Comparison of ENCODE assay signal across 11 cellular contexts in the genomic region with DNA sequence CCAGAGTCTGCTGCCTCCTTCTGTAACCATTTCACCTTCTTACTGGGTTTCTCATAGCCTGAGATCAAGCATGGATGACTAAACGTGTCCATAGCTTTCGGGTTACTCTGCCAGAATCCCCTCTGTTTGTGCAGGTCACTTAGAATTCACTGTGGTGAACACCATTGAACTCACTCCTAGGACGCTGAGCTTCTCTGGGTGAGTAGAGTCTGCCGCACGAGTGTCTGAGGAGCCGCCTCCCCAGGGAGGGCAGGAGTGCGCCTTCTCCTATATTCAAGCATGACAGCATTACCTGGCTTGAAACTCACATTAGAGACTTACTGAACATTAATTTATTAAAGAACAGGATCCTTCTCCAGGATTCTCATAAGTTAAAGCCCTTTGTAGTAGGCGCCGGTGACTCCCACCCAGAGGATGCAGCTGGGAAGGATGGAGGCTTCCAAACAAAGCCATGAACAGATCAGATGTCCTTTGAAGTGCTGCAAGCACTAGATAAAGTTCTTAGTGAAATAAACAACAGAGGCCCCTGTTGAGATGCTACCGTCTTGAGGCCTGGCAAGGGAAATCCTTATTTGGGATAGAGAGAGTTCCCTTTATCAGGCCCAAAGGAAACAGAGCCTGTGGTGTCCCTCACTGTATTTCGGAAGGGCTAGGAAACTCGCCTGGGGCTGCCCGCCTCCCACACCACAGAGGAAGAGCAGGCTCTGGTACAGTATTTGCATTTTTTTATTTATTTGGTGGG.
DNase-seq lines count a peak whose midpoint lies in the region; FAIRE-seq and TF ChIP-seq lines count a peak whose summit lies in the region.
"Had no signal": no experiment of that assay in that cellular context is flagged by ENCODE, and none has a peak within 500 bp of the region (broad histone marks: within the 10 kb centered on the region; RNA-seq: fewer than 3 reads in every experiment).

No MANE protein-coding gene starts in this region.

- intact Hi-C loops in PC-9 (cut with micrococcal nuclease; ENCODE audit: unreplicated experiment) (loop anchor here (5.0 kb wide), 2 partner anchors 78 to 187 kb away; no protein-coding TSS in a partner anchor), endothelial cell of umbilical vein (cut with micrococcal nuclease) (loop anchor here (1.0 kb wide), 1 partner anchor 9 kb away; no protein-coding TSS in a partner anchor)

- peak overlapping the region; percentile 90 for H3K27ac ChIP-seq in PC-9
- peak overlapping the region; percentile 26 for H3K27ac ChIP-seq in endothelial cell of umbilical vein (ENCODE audit: insufficient read depth, low read depth, low read length)
- peak overlapping the region; percentile 9 for H3K27ac ChIP-seq in rectal smooth muscle tissue (ENCODE audit: low read depth, low read length)
- no peak overlapping the region for H3K27ac ChIP-seq in Karpas-422 (ENCODE audit: low read length)
- H3K27ac ChIP-seq in osteoblast (ENCODE audit: low read depth, low read length), result no peak overlapping the region

- no peaks in the 10 kb centered on the region for H3K9me1 ChIP-seq in endothelial cell of umbilical vein (replicated peaks; ENCODE audit: control insufficient read depth, extremely low read depth, insufficient read depth, low read length)

- H3K79me2 ChIP-seq in PC-9 (ENCODE audit: low read depth) (peaks cover 57% of the 10 kb centered on the region), endothelial cell of umbilical vein (ENCODE audit: control insufficient read depth, insufficient read depth, low read length) (peaks cover 5% of the 10 kb centered on the region), Karpas-422 (ENCODE audit: low read length) (no peaks in the 10 kb centered on the region), osteoblast (ENCODE audit: insufficient read depth, low read length) (no peaks in the 10 kb centered on the region)

- H3K9me2 ChIP-seq in PC-9 (ENCODE audit: insufficient read depth) (no peaks in the 10 kb centered on the region), Karpas-422 (replicated peaks; ENCODE audit: insufficient read depth, low read length) (no peaks in the 10 kb centered on the region)

- H2AFZ ChIP-seq in PC-9, result no peak overlapping the region
- H2AFZ ChIP-seq in endothelial cell of umbilical vein (ENCODE audit: low read depth, low read length), result no peak overlapping the region
- no peak overlapping the region for H2AFZ ChIP-seq in Karpas-422 (ENCODE audit: low read length)
- no peak overlapping the region for H2AFZ ChIP-seq in osteoblast (ENCODE audit: low read length)

- TF ChIP-seq POLR2A in endothelial cell of umbilical vein (IDR thresholded peaks at IDR 0.05; ENCODE audit: low read depth, low read length), result no peak

- no peak overlapping the region for H3K4me3 ChIP-seq in PC-9
- H3K4me3 ChIP-seq in endothelial cell of umbilical vein (replicated peaks in 1 of 3; ENCODE audit: insufficient read depth in 1 of 3, low read depth in 1 of 3, low read length in 3 of 3), result no peak overlapping the region
- H3K4me3 ChIP-seq in rectal smooth muscle tissue (ENCODE audit: low read length), result no peak overlapping the region
- H3K4me3 ChIP-seq in Karpas-422 (ENCODE audit: low read length), result no peak overlapping the region
- H3K4me3 ChIP-seq in osteoblast (ENCODE audit: insufficient read depth, low read length), result no peak overlapping the region
- H3K4me3 ChIP-seq: adrenal gland had no signal

- H3K9me3 ChIP-seq in PC-9 (ENCODE audit: insufficient read depth, low read depth), result no peaks in the 10 kb centered on the region
- no peaks in the 10 kb centered on the region for H3K9me3 ChIP-seq in endothelial cell of umbilical vein (replicated peaks; ENCODE audit: control insufficient read depth, insufficient read depth, low read length)
- H3K9me3 ChIP-seq in Karpas-422 (ENCODE audit: low read length), result no peaks in the 10 kb centered on the region
- H3K9me3 ChIP-seq in osteoblast (ENCODE audit: low read depth, low read length), result no peaks in the 10 kb centered on the region
- H3K9me3 ChIP-seq: adrenal gland had no signal

- DNase-seq in NCI-H345 (lab: John Stamatoyannopoulos, UW), result peak; percentile 30
- no peak for DNase-seq in NCI-H345 treated with DMSO at 0.1 percent for 48 hours (lab: John Stamatoyannopoulos, UW; ENCODE audit: unreplicated experiment)
- DNase-seq in PC-9, result no peak
- peak; percentile 81 for DNase-seq in endothelial cell of umbilical vein (ENCODE audit: low read depth, low spot score)
- DNase-seq in Karpas-422, result no peak
- DNase-seq in GM10266 (ENCODE audit: extremely low spot score), result no peak
- DNase-seq in osteoblast (ENCODE audit: insufficient read length, low spot score, missing footprints), result no peak
- DNase-seq: T1000 had no signal

- H3K4me2 ChIP-seq in PC-9 (peak overlapping the region; percentile 79; the same call in 1 of the 2 replicates), endothelial cell of umbilical vein (ENCODE audit: insufficient read depth, low read length) (no peak overlapping the region), Karpas-422 (ENCODE audit: low read depth, low read length, poor library complexity, severe bottlenecking) (no peak overlapping the region), osteoblast (ENCODE audit: insufficient read depth, low read length) (no peak overlapping the region)

- CTCF ChIA-PET in PC-9 (lab: Charles Lee) (no interaction called here), endothelial cell of umbilical vein (lab: Charles Lee) (interaction anchor here (0.8 to 2.3 kb wide), 2 partner anchors 12 to 63 kb away, joined by 3 to 7 read pairs; no protein-coding TSS in a partner anchor)

- peaks cover 47% of the 10 kb centered on the region for H3F3A ChIP-seq in PC-9 (ENCODE audit: insufficient read depth, low read depth)

- H3K9ac ChIP-seq in endothelial cell of umbilical vein (replicated peaks; ENCODE audit: extremely low read depth, insufficient read depth, low read length), result no peak overlapping the region
- no peak overlapping the region for H3K9ac ChIP-seq in rectal smooth muscle tissue (ENCODE audit: low read length)
- no peak overlapping the region for H3K9ac ChIP-seq in Karpas-422 (ENCODE audit: low read length)

- H3K27me3 ChIP-seq in PC-9 (ENCODE audit: insufficient read depth, low read depth) (no peaks in the 10 kb centered on the region), endothelial cell of umbilical vein (ENCODE audit: control insufficient read depth in 2 of 2, insufficient read depth in 2 of 2, low read length in 2 of 2) (no peaks in the 10 kb centered on the region), rectal smooth muscle tissue (ENCODE audit: control insufficient read depth, insufficient read depth, low read length) (no peaks in the 10 kb centered on the region), Karpas-422 (ENCODE audit: low read length) (no peaks in the 10 kb centered on the region), osteoblast (ENCODE audit: insufficient read depth, low read length) (no peaks in the 10 kb centered on the region)
- H3K27me3 ChIP-seq: adrenal gland had no signal

- H4K20me1 ChIP-seq in PC-9 (ENCODE audit: insufficient read depth), result peaks cover 18% of the 10 kb centered on the region
- H4K20me1 ChIP-seq in endothelial cell of umbilical vein (replicated peaks; ENCODE audit: control insufficient read depth, extremely low read depth, insufficient read depth, low read length), result no peaks in the 10 kb centered on the region
- peaks cover 17% of the 10 kb centered on the region; the same call in 1 of the 2 replicates for H4K20me1 ChIP-seq in Karpas-422 (ENCODE audit: insufficient read depth, low read depth, low read length)
- H4K20me1 ChIP-seq in osteoblast (ENCODE audit: insufficient read depth, low read length), result peaks cover 36% of the 10 kb centered on the region

- FAIRE-seq in endothelial cell of umbilical vein (lab: Jason Lieb, UNC), result peak; percentile 43
- FAIRE-seq: frontal cortex had no signal

- BruUV-seq in PC-9 (replicated peaks; lab: Mats Ljungman, UMichigan), result no TSS peak
- no TSS peak for BruUV-seq in endothelial cell of umbilical vein (replicated peaks; lab: Mats Ljungman, UMichigan)

- TF ChIP-seq CTCF in PC-9 (conservative IDR thresholded peaks at IDR 0.05), result no peak
- TF ChIP-seq CTCF in endothelial cell of umbilical vein (IDR thresholded peaks at IDR 0.05; ENCODE audit: extremely low read depth in 1 of 2, insufficient read depth in 1 of 2, low read depth in 1 of 2, low read length in 2 of 2), result no peak
- no peak for TF ChIP-seq CTCF in GM10266 (IDR thresholded peaks at IDR 0.05; ENCODE audit: control insufficient read depth, insufficient read depth, low read depth, missing control alignments)
- TF ChIP-seq CTCF in osteoblast (IDR thresholded peaks at IDR 0.05; ENCODE audit: extremely low read depth, low read depth, low read length), result no peak

- POLR2A ChIA-PET in PC-9 (lab: Charles Lee; ENCODE audit: unreplicated experiment) (no interaction called here), endothelial cell of umbilical vein (lab: Charles Lee) (no interaction called here)

- no peaks in the 10 kb centered on the region for H3K36me3 ChIP-seq in PC-9 (ENCODE audit: low read depth)
- H3K36me3 ChIP-seq in endothelial cell of umbilical vein (ENCODE audit: control insufficient read depth in 2 of 2, extremely low read depth in 1 of 2, insufficient read depth in 2 of 2, low read length in 2 of 2), result peaks cover 0 to 4% of the 10 kb centered on the region in 2 experiments
- H3K36me3 ChIP-seq in rectal smooth muscle tissue (ENCODE audit: control insufficient read depth, insufficient read depth, low read length), result no peaks in the 10 kb centered on the region
- no peaks in the 10 kb centered on the region for H3K36me3 ChIP-seq in Karpas-422 (ENCODE audit: insufficient read depth, low read length)
- no peaks in the 10 kb centered on the region for H3K36me3 ChIP-seq in osteoblast (ENCODE audit: insufficient read depth, low read length)
- H3K36me3 ChIP-seq: adrenal gland had no signal

- H3K4me1 ChIP-seq in PC-9 (replicated peaks; ENCODE audit: insufficient read depth), result peaks cover 62% of the 10 kb centered on the region
- H3K4me1 ChIP-seq in endothelial cell of umbilical vein (ENCODE audit: control insufficient read depth, extremely low read depth, insufficient read depth, low read length), result peaks cover 25% of the 10 kb centered on the region
- H3K4me1 ChIP-seq in rectal smooth muscle tissue (ENCODE audit: control insufficient read depth, insufficient read depth, low read length), result no peaks in the 10 kb centered on the region
- no peaks in the 10 kb centered on the region for H3K4me1 ChIP-seq in Karpas-422 (ENCODE audit: low read length)
- H3K4me1 ChIP-seq in osteoblast (ENCODE audit: insufficient read depth, low read length), result peaks cover 14% of the 10 kb centered on the region

- dilution Hi-C loops in endothelial cell of umbilical vein (cut with MboI; ENCODE audit: extremely low pct_ligation_motif_present, low sequenced_read_pairs), result no loop called here

TF ChIP-seq in endothelial cell of umbilical vein, 7 proteins besides CTCF, POLR2A, EP300 and RAD21 (continues in another document):
- no peak for TF ChIP-seq MYC (IDR thresholded peaks at IDR 0.05; ENCODE audit: low read depth, low read length)
- no peak for TF ChIP-seq POLR2AphosphoS5 (IDR thresholded peaks at IDR 0.05; ENCODE audit: insufficient read depth, low read depth, low read length)
- no peak for TF ChIP-seq FOS (IDR thresholded peaks at IDR 0.05; ENCODE audit: borderline replicate concordance, insufficient read depth, low read length)
- no peak for TF ChIP-seq GATA2 (IDR thresholded peaks at IDR 0.05; ENCODE audit: insufficient read depth, insufficient read length, low read depth, low read length)

Comparison
In these comparisons a context has a peak if more than half of its experiments do, and no peak if none do; other contexts are left out.
1. DNase-seq: peak in NCI-H345 (single experiment) and endothelial cell of umbilical vein (single experiment); none in NCI-H345 treated with DMSO at 0.1 percent for 48 hours (single experiment), PC-9 (0 of 2), Karpas-422 (single experiment), GM10266 (single experiment) and osteoblast (single experiment).
2. H3K27ac ChIP-seq: peak in PC-9 (single experiment), endothelial cell of umbilical vein (single experiment) and rectal smooth muscle tissue (single experiment); none in Karpas-422 (single experiment) and osteoblast (single experiment).